ENCODE assay signal across 15 cellular contexts in the genomic region with DNA sequence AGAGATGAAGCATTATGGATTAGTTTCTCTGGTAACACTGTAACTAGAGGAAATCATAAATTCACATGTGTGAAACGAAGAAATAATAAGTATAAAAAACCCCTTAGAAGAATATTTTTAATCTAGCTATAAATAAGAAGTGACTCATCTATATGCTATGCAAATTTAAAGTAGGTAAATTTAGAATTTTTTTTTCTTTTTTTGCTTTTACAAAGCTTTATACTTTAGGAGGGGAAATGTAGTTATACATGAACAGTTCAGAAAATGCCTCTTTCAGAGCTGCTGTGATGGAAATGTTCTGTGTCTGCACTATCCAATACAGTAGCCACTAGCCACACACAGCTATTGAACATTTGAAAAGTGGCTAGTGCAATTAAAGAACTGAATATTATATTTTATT.
DNase-seq lines count a peak whose midpoint lies in the region; ATAC-seq and TF ChIP-seq lines count a peak whose summit lies in the region.
"Had no signal": no experiment of that assay in that cellular context is flagged by ENCODE, and none has a peak within 500 bp of the region (broad histone marks: within the 10 kb centered on the region; RNA-seq: fewer than 3 reads in every experiment).

No MANE protein-coding gene starts in this region.

- no peak for DNase-seq in memory B cell (ENCODE audit: low spot score in 2 of 2)
- no peak for DNase-seq in NCI-H2196 treated with DMSO at 0.1 percent for 48 hours (lab: John Stamatoyannopoulos, UW; ENCODE audit: unreplicated experiment)
- DNase-seq: ACHN; Caco-2; CD4-positive, alpha-beta T cell; GDM1; GM23248; IMR-90; KBM-7 had no signal

- peak overlapping the region; percentile 17 for H3K4me3 ChIP-seq in SU-DHL-6 (ENCODE audit: insufficient read depth, low read length, poor library complexity, severe bottlenecking)
- H3K4me3 ChIP-seq: GM23248, HAP-1 had no signal

- no peak for TF ChIP-seq CTCF in SU-DHL-6 (IDR thresholded peaks at IDR 0.05; ENCODE audit: insufficient read depth, low read length, poor library complexity, severe bottlenecking)

- peak overlapping the region; percentile 51 for H3K4me2 ChIP-seq in SU-DHL-6 (ENCODE audit: low read depth, low read length, poor library complexity, severe bottlenecking)

- ATAC-seq in GM18861 (IDR thresholded peaks at IDR 0.05; ENCODE audit: unreplicated experiment) (peak; percentile 34), memory B cell (ENCODE audit: low read depth) (peak; percentile 47), HG03135 (IDR thresholded peaks at IDR 0.05; ENCODE audit: unreplicated experiment) (no peak), GM21447 (IDR thresholded peaks at IDR 0.05; ENCODE audit: unreplicated experiment) (no peak)

- H3K9me2 ChIP-seq in SU-DHL-6 (replicated peaks; ENCODE audit: insufficient read depth, low read length): no peaks in the 10 kb centered on the region

- no peaks in the 10 kb centered on the region for H3K27me3 ChIP-seq in SU-DHL-6 (ENCODE audit: low read length)

- no peaks in the 10 kb centered on the region for H3K9me3 Mint-ChIP-seq in memory B cell
- H3K9me3 Mint-ChIP-seq: CD4-positive, alpha-beta T cell had no signal

- peaks cover 7% of the 10 kb centered on the region for H3K4me1 Mint-ChIP-seq in memory B cell

- H3K27me3 Mint-ChIP-seq in memory B cell: no peaks in the 10 kb centered on the region
- H3K27me3 Mint-ChIP-seq: CD4-positive, alpha-beta T cell had no signal

- peak overlapping the region; percentile 32; the same call in 1 of the 2 replicates for H3K27ac ChIP-seq in SU-DHL-6 (ENCODE audit: low read depth, low read length)
- H3K27ac ChIP-seq: C4-2B, GM23248 had no signal

- H3K36me3 ChIP-seq in SU-DHL-6 (ENCODE audit: low read length): no peaks in the 10 kb centered on the region
- H3K36me3 ChIP-seq: HAP-1 had no signal

- no peak overlapping the region for H3K27ac Mint-ChIP-seq in memory B cell
- H3K27ac Mint-ChIP-seq: CD4-positive, alpha-beta T cell had no signal

- H3K79me2 ChIP-seq in SU-DHL-6 (ENCODE audit: insufficient read depth, low read length): no peaks in the 10 kb centered on the region

- no peak overlapping the region for H3K9ac ChIP-seq in SU-DHL-6 (ENCODE audit: low read length)
- H3K9ac ChIP-seq: GM23248 had no signal

- H3F3A ChIP-seq in SU-DHL-6 (ENCODE audit: insufficient read depth): no peaks in the 10 kb centered on the region; the same call in 1 of the 2 replicates

- H3K9me3 ChIP-seq in SU-DHL-6 (ENCODE audit: insufficient read depth, low read length): no peaks in the 10 kb centered on the region
- H3K9me3 ChIP-seq: Caco-2, HAP-1 had no signal

- H2AFZ ChIP-seq in SU-DHL-6 (ENCODE audit: low read depth, low read length, severe bottlenecking): no peak overlapping the region
- H2AFZ ChIP-seq: GM23248 had no signal

- no peak overlapping the region for H3K4me3 Mint-ChIP-seq in memory B cell
- H3K4me3 Mint-ChIP-seq: CD4-positive, alpha-beta T cell had no signal

- H4K20me1 ChIP-seq in SU-DHL-6 (ENCODE audit: low read depth, low read length): no peaks in the 10 kb centered on the region

- peaks cover 2% of the 10 kb centered on the region for H3K36me3 Mint-ChIP-seq in memory B cell

Comparison
In these comparisons a context has a peak if more than half of its experiments do, and no peak if none do; other contexts are left out.
1. ATAC-seq: peak in GM18861 (single experiment) and memory B cell (single experiment); none in HG03135 (single experiment) and GM21447 (single experiment).